Comparison of ENCODE assay signal across 15 cellular contexts in genomic region chr22:27870234-27871191, GRCh38. TPM values are rescaled to one million over a fixed set of nuclear protein-coding genes. Genes with fewer than 3 reads are reported as not detected.
DNase-seq lines count a peak whose midpoint lies in the region; ATAC-seq and TF ChIP-seq lines count a peak whose summit lies in the region.
"Had no signal": no experiment of that assay in that cellular context is flagged by ENCODE, and none has a peak within 500 bp of the region (broad histone marks: within the 10 kb centered on the region; RNA-seq: fewer than 3 reads in every experiment).

No MANE protein-coding gene starts in this region.

- H3K27me3 Mint-ChIP-seq in activated T-cell treated with anti-CD3 and anti-CD28 coated beads, Interleukin-2, amount 50 U/mL, for 72 hours (ENCODE audit: low read depth), result no peaks in the 10 kb centered on the region
- H3K27me3 Mint-ChIP-seq in nephron (ENCODE audit: low read depth), result no peaks in the 10 kb centered on the region
- H3K27me3 Mint-ChIP-seq: activated CD8-positive, alpha-beta T cell treated with anti-CD3 and anti-CD28 coated beads for 36 hours; CD4-positive, CD25-positive, alpha-beta regulatory T cell had no signal

- H3K9ac ChIP-seq in duodenal mucosa (ENCODE audit: low read depth in 1 of 2, low read length in 2 of 2) (no peak overlapping the region), PC-3 (ENCODE audit: low read length) (no peak overlapping the region)

- H2AFZ ChIP-seq in PC-3 (ENCODE audit: low read length), result no peak overlapping the region

- CTCF ChIA-PET in PC-3 (lab: Charles Lee), result no interaction called here

- in situ Hi-C loops in transverse colon (cut with MboI; ENCODE audit: low pct_ligation_motif_present in 1 of 4, low pct_unique_long_range_greater_than_20kb in 1 of 4, low sequenced_read_pairs in 3 of 4), result no loop called here

- H3K27me3 ChIP-seq in duodenal mucosa (ENCODE audit: control insufficient read depth in 1 of 2, insufficient read depth in 2 of 2, low read length in 2 of 2), result no peaks in the 10 kb centered on the region
- H3K27me3 ChIP-seq in transverse colon, result no peaks in the 10 kb centered on the region
- no peaks in the 10 kb centered on the region for H3K27me3 ChIP-seq in PC-3 (ENCODE audit: low read length)
- H3K27me3 ChIP-seq: adrenal gland had no signal

- no peak overlapping the region for H3K4me3 ChIP-seq in duodenal mucosa (ENCODE audit: low read depth in 1 of 2, low read length in 2 of 2)
- H3K4me3 ChIP-seq in transverse colon, result no peak overlapping the region
- no peak overlapping the region for H3K4me3 ChIP-seq in foreskin fibroblast (ENCODE audit: low read depth in 1 of 2, low read length in 2 of 2)
- no peak overlapping the region for H3K4me3 ChIP-seq in PC-3 (ENCODE audit: low read length)
- H3K4me3 ChIP-seq: adrenal gland had no signal

- H3K9me3 Mint-ChIP-seq in activated T-cell treated with anti-CD3 and anti-CD28 coated beads, Interleukin-2, amount 50 U/mL, for 72 hours, result no peaks in the 10 kb centered on the region
- no peaks in the 10 kb centered on the region for H3K9me3 Mint-ChIP-seq in nephron
- H3K9me3 Mint-ChIP-seq: activated CD8-positive, alpha-beta T cell treated with anti-CD3 and anti-CD28 coated beads for 36 hours; CD4-positive, CD25-positive, alpha-beta regulatory T cell had no signal

- H3K4me2 ChIP-seq in PC-3 (ENCODE audit: low read length), result no peak overlapping the region

- H3K9me3 ChIP-seq in duodenal mucosa (ENCODE audit: control insufficient read depth in 1 of 2, low read length in 2 of 2) (no peaks in the 10 kb centered on the region), transverse colon (no peaks in the 10 kb centered on the region), PC-3 (ENCODE audit: low read length) (no peaks in the 10 kb centered on the region)
- H3K9me3 ChIP-seq: adrenal gland had no signal

- H3K9me2 ChIP-seq in PC-3 (replicated peaks; ENCODE audit: low read length), result no peaks in the 10 kb centered on the region

- intact Hi-C loops in transverse colon (cut with DNase I; ENCODE audit: low total_unique reads) (no loop called here), PC-3 (cut with micrococcal nuclease) (no loop called here)

- TF ChIP-seq CTCF in nephron (IDR thresholded peaks at IDR 0.05; ENCODE audit: unreplicated experiment in 3 of 3) (no peak), transverse colon (IDR thresholded peaks at IDR 0.05) (peak in 2 of 5 experiments; percentile 35 to 57), foreskin fibroblast (IDR thresholded peaks at IDR 0.05; ENCODE audit: low read depth, low read length) (no peak), PC-3 (conservative IDR thresholded peaks at IDR 0.05; ENCODE audit: low read depth, low read length) (no peak)

- H3K4me1 ChIP-seq in duodenal mucosa (ENCODE audit: control insufficient read depth in 1 of 2, insufficient read depth in 2 of 2, low read length in 2 of 2) (peaks cover 37 to 68% of the 10 kb centered on the region in 2 donors), transverse colon (peaks cover 48 to 85% (median 60%) of the 10 kb centered on the region in 4 donors), PC-3 (ENCODE audit: insufficient read depth, low read length) (peaks cover 28% of the 10 kb centered on the region)

- no peak overlapping the region for H3K4me3 Mint-ChIP-seq in activated T-cell treated with anti-CD3 and anti-CD28 coated beads, Interleukin-2, amount 50 U/mL, for 72 hours
- no peak overlapping the region for H3K4me3 Mint-ChIP-seq in nephron
- H3K4me3 Mint-ChIP-seq: activated CD8-positive, alpha-beta T cell treated with anti-CD3 and anti-CD28 coated beads for 36 hours had no signal

- TF ChIP-seq POLR2A in transverse colon (IDR thresholded peaks at IDR 0.05), result no peak

- H3K36me3 Mint-ChIP-seq in activated T-cell treated with anti-CD3 and anti-CD28 coated beads, Interleukin-2, amount 50 U/mL, for 72 hours (ENCODE audit: insufficient read depth in 2 of 2), result peaks cover 5 to 29% of the 10 kb centered on the region in 2 donors
- peaks cover 36% of the 10 kb centered on the region for H3K36me3 Mint-ChIP-seq in nephron (ENCODE audit: low read depth)

- peaks cover 64% of the 10 kb centered on the region for H3K4me1 Mint-ChIP-seq in activated T-cell treated with anti-CD3 and anti-CD28 coated beads, Interleukin-2, amount 50 U/mL, for 72 hours (ENCODE audit: low read depth)
- H3K4me1 Mint-ChIP-seq in nephron, result peaks cover 58% of the 10 kb centered on the region

- ATAC-seq in activated T-cell treated with anti-CD3 and anti-CD28 coated beads, Interleukin-2, amount 50 U/mL, for 72 hours (replicated peaks in 1 of 2), result no peak
- no peak for ATAC-seq in PC-3
- ATAC-seq: activated CD8-positive, alpha-beta T cell treated with anti-CD3 and anti-CD28 coated beads for 36 hours; sciatic nerve had no signal

- no TSS peak for BruUV-seq in PC-3 (replicated peaks; lab: Mats Ljungman, UMichigan)

- H3K27ac ChIP-seq in duodenal mucosa (ENCODE audit: low read depth, low read length) (peak overlapping the region; percentile 66), transverse colon (peak overlapping the region; percentile 63 to 85 (median 80)), PC-3 (ENCODE audit: low read length) (no peak overlapping the region)
- H3K27ac ChIP-seq: adrenal gland, RWPE1 had no signal

- peaks cover 6 to 26% of the 10 kb centered on the region in 2 donors for H3K36me3 ChIP-seq in duodenal mucosa (ENCODE audit: control insufficient read depth in 1 of 2, insufficient read depth in 2 of 2, low read length in 2 of 2)
- no peaks in the 10 kb centered on the region for H3K36me3 ChIP-seq in transverse colon
- peaks cover 14% of the 10 kb centered on the region for H3K36me3 ChIP-seq in PC-3 (ENCODE audit: low read depth, low read length)
- H3K36me3 ChIP-seq: adrenal gland had no signal

- H3F3A ChIP-seq in PC-3 (ENCODE audit: low read length, unreplicated experiment), result peaks cover 5% of the 10 kb centered on the region

- H3K79me2 ChIP-seq in PC-3 (ENCODE audit: low read length), result peaks cover 37% of the 10 kb centered on the region; the same call in 1 of the 2 replicates

- POLR2A ChIA-PET in PC-3 (lab: Charles Lee; ENCODE audit: unreplicated experiment), result interaction anchor here (0.6 kb wide), 1 partner anchor 17 kb away, joined by 3 read pairs; no protein-coding TSS in a partner anchor

- TF ChIP-seq EP300 in transverse colon (IDR thresholded peaks at IDR 0.05; ENCODE audit: low read depth), result no peak

- 40 to 61% methylated on average over 2 of the region's 2 CpGs for WGBS in transverse colon (ENCODE audit: low coverage in 1 of 2), 2 donors

- DNase-seq in activated T-cell treated with anti-CD3 and anti-CD28 coated beads, Interleukin-2, amount 50 U/mL, for 72 hours, result no peak
- DNase-seq in activated T-cell treated with anti-CD3 and anti-CD28 coated beads, Interleukin-2, amount 50 U/mL, for 48 hours, result no peak
- DNase-seq in transverse colon, result no peak
- no peak for DNase-seq in foreskin fibroblast
- DNase-seq in COLO829 (ENCODE audit: low spot score), result no peak
- DNase-seq in PC-3, result no peak
- DNase-seq: activated CD8-positive, alpha-beta T cell treated with anti-CD3 and anti-CD28 coated beads for 36 hours; adrenal gland; CD4-positive, CD25-positive, alpha-beta regulatory T cell; NCI-H1105 treated with DMSO at 0.1 percent for 48 hours; NCI-H2171 had no signal

- H3K27ac Mint-ChIP-seq in activated T-cell treated with anti-CD3 and anti-CD28 coated beads, Interleukin-2, amount 50 U/mL, for 72 hours, result peak overlapping the region; percentile 40
- H3K27ac Mint-ChIP-seq in nephron, result peak overlapping the region; percentile 67 to 86 (median 85)
- H3K27ac Mint-ChIP-seq: activated CD8-positive, alpha-beta T cell treated with anti-CD3 and anti-CD28 coated beads for 36 hours had no signal

- H4K20me1 ChIP-seq in PC-3 (ENCODE audit: low read length), result no peaks in the 10 kb centered on the region; the same call in 1 of the 2 replicates

RNA-seq across cellular contexts. Expression of gene PITPNB, which starts 48.5 kb away (rescaled TPM):
- 100 to 1,000 TPM in 1 of 2 donors, 10 to 100 TPM in 1; 97.2 to 102 TPM for total RNA-seq in activated T-cell treated with anti-CD3 and anti-CD28 coated beads, Interleukin-2, amount 50 U/mL, for 72 hours
- total RNA-seq in transverse colon, result 10 to 100 TPM; 28.0 to 48.2 (median 40.3) TPM
- total RNA-seq in PC-3 (2014; rRNA removed), result 15.3 and 22.7 TPM in 2 replicates
